25 cellular contexts compared by ENCODE assay signal in the genomic region with DNA sequence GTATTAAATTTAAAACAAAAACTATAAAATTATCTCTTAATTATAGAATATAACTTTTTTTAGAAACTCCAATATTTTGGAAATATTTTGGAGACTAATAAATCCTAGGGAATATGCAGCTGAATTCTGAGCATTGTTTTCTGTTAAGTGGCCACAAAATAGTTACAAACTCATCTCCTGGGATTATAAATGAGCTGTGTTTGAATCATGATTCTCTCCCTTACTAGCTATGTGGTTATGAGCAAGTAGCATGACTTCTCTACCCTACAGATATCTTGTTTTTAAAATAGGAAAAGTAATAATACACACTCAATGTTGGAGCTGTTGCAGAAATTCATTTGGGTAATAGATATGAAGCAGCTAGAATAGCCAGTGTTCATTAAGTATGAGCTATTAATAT.
"Had no signal": no experiment of that assay in that cellular context is flagged by ENCODE, and none has a peak within 500 bp of the region (broad histone marks: within the 10 kb centered on the region; RNA-seq: fewer than 3 reads in every experiment).

No MANE protein-coding gene starts in this region.

- H3K4me3 Mint-ChIP-seq: activated B cell treated with CpG ODN at 0.5 μM for 24 hours; activated CD4-positive, alpha-beta memory T cell treated with anti-CD3 and anti-CD28 coated beads for 36 hours; activated CD4-positive, alpha-beta T cell treated with anti-CD3 and anti-CD28 coated beads, Interleukin-2, amount 10 ng/mL, durations not matched to agents 24 days and 14 days; activated naive CD8-positive, alpha-beta T cell treated with anti-CD3 and anti-CD28 coated beads, Interleukin-2, amount 50 U/mL, for 24 hours; activated T-cell treated with anti-CD3 and anti-CD28 coated beads, Interleukin-2, amount 50 U/mL, for 4 hours; brain; central memory CD8-positive, alpha-beta T cell; T-cell had no signal

- H3K27ac Mint-ChIP-seq: activated B cell treated with CpG ODN at 0.5 μM for 24 hours; activated CD4-positive, alpha-beta memory T cell treated with anti-CD3 and anti-CD28 coated beads for 36 hours; activated CD4-positive, alpha-beta T cell treated with anti-CD3 and anti-CD28 coated beads, Interleukin-2, amount 10 ng/mL, durations not matched to agents 24 days and 14 days; activated naive CD4-positive, alpha-beta T cell treated with anti-CD3 and anti-CD28 coated beads, Interleukin-2, amount 50 U/mL, for 72 hours; activated naive CD8-positive, alpha-beta T cell treated with anti-CD3 and anti-CD28 coated beads, Interleukin-2, amount 50 U/mL, for 24 hours; brain; T-cell had no signal

- H2AFZ ChIP-seq: PC-9 had no signal

- ATAC-seq: activated naive CD4-positive, alpha-beta T cell treated with anti-CD3 and anti-CD28 coated beads, Interleukin-2, amount 50 U/mL, for 72 hours; activated naive CD8-positive, alpha-beta T cell treated with anti-CD3 and anti-CD28 coated beads, Interleukin-2, amount 50 U/mL, for 24 hours; activated T-cell treated with anti-CD3 and anti-CD28 coated beads, Interleukin-2, amount 50 U/mL, for 4 hours; T-cell had no signal

- H3K36me3 Mint-ChIP-seq: activated CD4-positive, alpha-beta memory T cell treated with anti-CD3 and anti-CD28 coated beads for 36 hours; brain had no signal

- H3K9me3 Mint-ChIP-seq: activated B cell treated with CpG ODN at 0.5 μM for 24 hours; activated CD4-positive, alpha-beta memory T cell treated with anti-CD3 and anti-CD28 coated beads for 36 hours; activated naive CD8-positive, alpha-beta T cell treated with anti-CD3 and anti-CD28 coated beads, Interleukin-2, amount 50 U/mL, for 24 hours; activated T-cell treated with anti-CD3 and anti-CD28 coated beads, Interleukin-2, amount 50 U/mL, for 4 hours; brain; central memory CD8-positive, alpha-beta T cell had no signal

- H3K27ac ChIP-seq: PC-9, SK-N-MC had no signal

- H3K27me3 Mint-ChIP-seq: activated B cell treated with CpG ODN at 0.5 μM for 24 hours; activated CD4-positive, alpha-beta memory T cell treated with anti-CD3 and anti-CD28 coated beads for 36 hours; activated CD4-positive, alpha-beta T cell treated with anti-CD3 and anti-CD28 coated beads, Interleukin-2, amount 10 ng/mL, durations not matched to agents 24 days and 14 days; activated naive CD8-positive, alpha-beta T cell treated with anti-CD3 and anti-CD28 coated beads, Interleukin-2, amount 50 U/mL, for 24 hours; central memory CD8-positive, alpha-beta T cell; T-cell had no signal

- H3K4me3 ChIP-seq: PC-9, SK-N-MC had no signal

- H3K4me2 ChIP-seq: PC-9 had no signal

- DNase-seq: activated B cell treated with CpG ODN at 0.5 μM for 24 hours; activated CD4-positive, alpha-beta memory T cell treated with anti-CD3 and anti-CD28 coated beads for 36 hours; activated CD4-positive, alpha-beta T cell treated with anti-CD3 and anti-CD28 coated beads for 1 hour; activated CD4-positive, alpha-beta T cell treated with anti-CD3 and anti-CD28 coated beads, Interleukin-2, amount 10 ng/mL, durations not matched to agents 24 days and 14 days; activated CD8-positive, alpha-beta memory T cell treated with anti-CD3 and anti-CD28 coated beads for 24 hours; activated effector memory CD4-positive, alpha-beta T cell treated with anti-CD3 and anti-CD28 coated beads, Interleukin-2, amount 50 U/mL, for 16 hours; activated naive CD4-positive, alpha-beta T cell treated with Interleukin-2 at 50 U/mL for 16 hours; activated naive CD8-positive, alpha-beta T cell treated with anti-CD3 and anti-CD28 coated beads, Interleukin-2, amount 50 U/mL, for 24 hours; activated T-cell treated with anti-CD3 and anti-CD28 coated beads, Interleukin-2, amount 50 U/mL, for 4 hours; amygdala; Kasumi-1; NCI-H1048; NCI-H146; NCI-H187 treated with DMSO at 0.1 percent for 48 hours; NCI-H2081 treated with DMSO at 0.1 percent for 48 hours; NCI-H446; NCI-H524; PC-9; T-cell; T-helper 2 cell; T1000 had no signal
